36 cellular contexts compared by ENCODE assay signal in genomic region chr3:163971861-163972260, GRCh38.
"Had no signal": no experiment of that assay in that cellular context is flagged by ENCODE, and none has a peak within 500 bp of the region (broad histone marks: within the 10 kb centered on the region; RNA-seq: fewer than 3 reads in every experiment).

No MANE protein-coding gene starts in this region.

- H3K27me3 Mint-ChIP-seq: activated naive CD8-positive, alpha-beta T cell treated with anti-CD3 and anti-CD28 coated beads for 36 hours; naive thymus-derived CD8-positive, alpha-beta T cell; stimulated activated memory B cell treated with anti-CD40 and anti-IgM and Interleukin-4, amounts not matched to agents 10 μg/mL and 1 μg/mL and 100 μg/mL, for 72 hours; stimulated activated naive CD8-positive, alpha-beta T cell treated with anti-CD3 and anti-CD28 coated beads, Interleukin-15, amount 100 ng/mL, for 72 hours; type B pancreatic cell had no signal

- H3K27ac ChIP-seq: adrenal gland, body of pancreas, coronary artery, dorsolateral prefrontal cortex, heart left ventricle, left lung, lower lobe of right lung, pancreas, prostate gland, right atrium auricular region, vagina, VCaP had no signal

- H3K9me3 ChIP-seq: adrenal gland, body of pancreas, heart left ventricle, left lung, lower lobe of right lung, pancreas, prostate gland, right atrium auricular region, vagina had no signal

- H3K27me3 ChIP-seq: adrenal gland, body of pancreas, dorsolateral prefrontal cortex, heart left ventricle, left lung, pancreas, right atrium auricular region, vagina had no signal

- FAIRE-seq: TTC549 had no signal

- H3K4me3 Mint-ChIP-seq: activated naive CD4-positive, alpha-beta T cell treated with anti-CD3 and anti-CD28 coated beads for 36 hours; activated naive CD8-positive, alpha-beta T cell treated with anti-CD3 and anti-CD28 coated beads for 36 hours; activated T-helper 1 cell treated with anti-CD3 and anti-CD28 coated beads, Interleukin-12 subunit alpha, Interleukin-12 subunit beta, Interleukin-2, Interleukin-4 antibody, amounts not matched to agents 30 ng/mL and 10 ng/mL and 1 ng/mL, durations not matched to agents 14 hours and 24 hours and 36 hours; naive thymus-derived CD8-positive, alpha-beta T cell; neural crest cell; stimulated activated memory B cell treated with anti-CD40 and anti-IgM and Interleukin-4, amounts not matched to agents 10 μg/mL and 1 μg/mL and 100 μg/mL, for 72 hours; stimulated activated naive CD8-positive, alpha-beta T cell treated with anti-CD3 and anti-CD28 coated beads, Interleukin-15, amount 100 ng/mL, for 72 hours; type B pancreatic cell had no signal

- H3K4me1 Mint-ChIP-seq: activated naive CD8-positive, alpha-beta T cell treated with anti-CD3 and anti-CD28 coated beads for 36 hours; naive thymus-derived CD8-positive, alpha-beta T cell; neural crest cell; stimulated activated memory B cell treated with anti-CD40 and anti-IgM and Interleukin-4, amounts not matched to agents 10 μg/mL and 1 μg/mL and 100 μg/mL, for 72 hours; stimulated activated naive CD8-positive, alpha-beta T cell treated with anti-CD3 and anti-CD28 coated beads, Interleukin-15, amount 100 ng/mL, for 72 hours had no signal

- H3K27ac Mint-ChIP-seq: activated naive CD4-positive, alpha-beta T cell treated with anti-CD3 and anti-CD28 coated beads for 36 hours; activated naive CD8-positive, alpha-beta T cell treated with anti-CD3 and anti-CD28 coated beads for 36 hours; activated T-helper 1 cell treated with anti-CD3 and anti-CD28 coated beads, Interleukin-12 subunit alpha, Interleukin-12 subunit beta, Interleukin-2, Interleukin-4 antibody, amounts not matched to agents 30 ng/mL and 10 ng/mL and 1 ng/mL, durations not matched to agents 14 hours and 24 hours and 36 hours; naive thymus-derived CD8-positive, alpha-beta T cell; stimulated activated memory B cell treated with anti-CD40 and anti-IgM and Interleukin-4, amounts not matched to agents 10 μg/mL and 1 μg/mL and 100 μg/mL, for 72 hours; stimulated activated naive CD8-positive, alpha-beta T cell treated with anti-CD3 and anti-CD28 coated beads, Interleukin-15, amount 100 ng/mL, for 72 hours; type B pancreatic cell had no signal

- H3K36me3 Mint-ChIP-seq: activated naive CD8-positive, alpha-beta T cell treated with anti-CD3 and anti-CD28 coated beads for 36 hours; naive thymus-derived CD8-positive, alpha-beta T cell; stimulated activated memory B cell treated with anti-CD40 and anti-IgM and Interleukin-4, amounts not matched to agents 10 μg/mL and 1 μg/mL and 100 μg/mL, for 72 hours; type B pancreatic cell had no signal

- H3K36me3 ChIP-seq: adrenal gland, heart left ventricle, left lung, lower lobe of right lung, pancreas, prostate gland, right atrium auricular region, vagina had no signal

- H3K4me2 ChIP-seq: smooth muscle cell had no signal

- ATAC-seq: activated CD4-positive, CD25-positive, alpha-beta regulatory T cell treated with anti-CD3 and anti-CD28 coated beads, Interleukin-2, amount 50 U/mL, for 24 hours; body of pancreas; heart left ventricle; left lung; lower lobe of right lung; naive thymus-derived CD8-positive, alpha-beta T cell; pancreas; stimulated activated memory B cell treated with anti-CD40 and anti-IgM and Interleukin-4, amounts not matched to agents 10 μg/mL and 1 μg/mL and 100 μg/mL, for 72 hours; stimulated activated naive CD8-positive, alpha-beta T cell treated with anti-CD3 and anti-CD28 coated beads, Interleukin-15, amount 100 ng/mL, for 72 hours had no signal

- H3K9me3 Mint-ChIP-seq: neural crest cell, type B pancreatic cell had no signal

- DNase-seq: activated CD4-positive, alpha-beta T cell treated with anti-CD3 and anti-CD28 coated beads for 48 hours; activated CD4-positive, alpha-beta T cell treated with anti-CD3 and anti-CD28 coated beads, Interleukin-2, amount 50 U/mL, for 48 hours; activated CD8-positive, alpha-beta memory T cell treated with anti-CD3 and anti-CD28 coated beads for 24 hours; activated effector memory CD4-positive, alpha-beta T cell treated with anti-CD3 and anti-CD28 coated beads, Interleukin-2, amount 50 U/mL, for 16 hours; activated naive CD4-positive, alpha-beta T cell treated with anti-CD3 and anti-CD28 coated beads for 36 hours; activated naive CD8-positive, alpha-beta T cell treated with anti-CD3 and anti-CD28 coated beads for 36 hours; adrenal gland; aorta; body of pancreas; dorsolateral prefrontal cortex; effector memory CD4-positive, alpha-beta T cell; heart left ventricle; hypothalamus; left lung; lower lobe of right lung; mesenchymal stem cell; naive thymus-derived CD8-positive, alpha-beta T cell; nucleus accumbens; pancreas; stimulated activated CD4-positive, alpha-beta T cell treated with anti-CD3 and anti-CD28 coated beads, Interleukin-1b, Interleukin-23, amount 100 ng/mL, for 48 hours; stimulated activated CD4-positive, alpha-beta T cell treated with anti-CD3 and anti-CD28 coated beads, Interleukin-4, amount 100 ng/mL, for 4 hours; stimulated activated CD8-positive, alpha-beta memory T cell treated with anti-CD3 and anti-CD28 coated beads, Interleukin-4, amount 100 ng/mL, for 48 hours; stimulated activated naive CD8-positive, alpha-beta T cell treated with anti-CD3 and anti-CD28 coated beads, Interleukin-15, amount 100 ng/mL, for 72 hours; substantia nigra had no signal

- H3K4me3 ChIP-seq: adrenal gland, body of pancreas, coronary artery, dorsolateral prefrontal cortex, heart left ventricle, left lung, lower lobe of right lung, pancreas, prostate gland, right atrium auricular region, smooth muscle cell, vagina had no signal

- H3K4me1 ChIP-seq: adrenal gland, body of pancreas, heart left ventricle, left lung, lower lobe of right lung, pancreas, prostate gland, right atrium auricular region, vagina had no signal
